1 cellular context compared by ENCODE assay signal in the genomic region with DNA sequence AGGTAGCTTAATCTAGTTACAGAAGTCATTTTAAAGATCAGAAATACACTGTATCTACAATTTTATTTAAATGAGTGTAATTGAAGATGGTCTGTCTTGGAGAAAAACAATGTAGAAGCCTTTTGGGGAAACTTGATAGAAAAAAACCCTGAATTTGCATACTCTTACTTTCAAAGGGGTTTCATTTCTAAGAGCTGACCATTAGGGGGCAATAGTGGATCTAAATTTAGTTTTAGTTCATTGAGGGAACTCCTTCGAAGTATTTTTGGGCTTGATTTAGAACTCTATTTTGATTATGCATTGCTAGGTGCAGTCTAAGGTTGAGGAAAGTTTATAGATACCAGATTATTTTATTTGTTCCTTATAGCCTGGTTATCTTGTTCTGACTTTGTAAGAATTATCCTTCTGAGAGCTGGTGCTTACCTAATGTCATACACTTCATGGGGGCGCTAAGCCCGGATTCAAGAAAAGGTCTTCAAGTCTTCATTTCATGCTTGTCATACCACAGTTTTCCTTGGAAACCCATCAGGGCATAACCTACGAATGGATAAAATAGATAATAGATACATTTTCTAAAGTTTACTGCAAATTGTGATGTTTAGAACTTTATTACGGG.
TF ChIP-seq lines count a peak whose summit lies in the region.

No MANE protein-coding gene starts in this region.

TF ChIP-seq in GM12878, 131 proteins besides CTCF, POLR2A, EP300 and RAD21 (continued from another document):
- TF ChIP-seq, protein P1, sequence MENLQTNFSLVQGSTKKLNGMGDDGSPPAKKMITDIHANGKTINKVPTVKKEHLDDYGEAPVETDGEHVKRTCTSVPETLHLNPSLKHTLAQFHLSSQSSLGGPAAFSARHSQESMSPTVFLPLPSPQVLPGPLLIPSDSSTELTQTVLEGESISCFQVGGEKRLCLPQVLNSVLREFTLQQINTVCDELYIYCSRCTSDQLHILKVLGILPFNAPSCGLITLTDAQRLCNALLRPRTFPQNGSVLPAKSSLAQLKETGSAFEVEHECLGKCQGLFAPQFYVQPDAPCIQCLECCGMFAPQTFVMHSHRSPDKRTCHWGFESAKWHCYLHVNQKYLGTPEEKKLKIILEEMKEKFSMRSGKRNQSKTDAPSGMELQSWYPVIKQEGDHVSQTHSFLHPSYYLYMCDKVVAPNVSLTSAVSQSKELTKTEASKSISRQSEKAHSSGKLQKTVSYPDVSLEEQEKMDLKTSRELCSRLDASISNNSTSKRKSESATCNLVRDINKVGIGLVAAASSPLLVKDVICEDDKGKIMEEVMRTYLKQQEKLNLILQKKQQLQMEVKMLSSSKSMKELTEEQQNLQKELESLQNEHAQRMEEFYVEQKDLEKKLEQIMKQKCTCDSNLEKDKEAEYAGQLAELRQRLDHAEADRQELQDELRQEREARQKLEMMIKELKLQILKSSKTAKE (IDR thresholded peaks at IDR 0.05; ENCODE audit: low read depth, poor library complexity, severe bottlenecking): peak; percentile 28
- TF ChIP-seq SMC3 (IDR thresholded peaks at IDR 0.05; ENCODE audit: borderline replicate concordance, low read length) (peak; percentile 70; the same call in 1 of the 2 replicates), POU2F2 (IDR thresholded peaks at IDR 0.05; ENCODE audit: borderline replicate concordance, low read depth, low read length) (peak; percentile 97), TBL1XR1 (IDR thresholded peaks at IDR 0.05; ENCODE audit: low read depth, low read length) (peak; percentile 62; the same call in 1 of the 2 replicates), MEF2A (IDR thresholded peaks at IDR 0.05; ENCODE audit: insufficient read depth, low read depth, low read length) (peak; percentile 59; the same call in 1 of the 2 replicates), MEF2B (IDR thresholded peaks at IDR 0.05; ENCODE audit: partially characterized antibody, poor library complexity, severe bottlenecking) (peak; percentile 32), DPF2 (IDR thresholded peaks at IDR 0.05) (no peak), KAT2A (conservative IDR thresholded peaks at IDR 0.05; ENCODE audit: control insufficient read depth, low read depth, low read length) (no peak)
- TF ChIP-seq, protein P2, sequence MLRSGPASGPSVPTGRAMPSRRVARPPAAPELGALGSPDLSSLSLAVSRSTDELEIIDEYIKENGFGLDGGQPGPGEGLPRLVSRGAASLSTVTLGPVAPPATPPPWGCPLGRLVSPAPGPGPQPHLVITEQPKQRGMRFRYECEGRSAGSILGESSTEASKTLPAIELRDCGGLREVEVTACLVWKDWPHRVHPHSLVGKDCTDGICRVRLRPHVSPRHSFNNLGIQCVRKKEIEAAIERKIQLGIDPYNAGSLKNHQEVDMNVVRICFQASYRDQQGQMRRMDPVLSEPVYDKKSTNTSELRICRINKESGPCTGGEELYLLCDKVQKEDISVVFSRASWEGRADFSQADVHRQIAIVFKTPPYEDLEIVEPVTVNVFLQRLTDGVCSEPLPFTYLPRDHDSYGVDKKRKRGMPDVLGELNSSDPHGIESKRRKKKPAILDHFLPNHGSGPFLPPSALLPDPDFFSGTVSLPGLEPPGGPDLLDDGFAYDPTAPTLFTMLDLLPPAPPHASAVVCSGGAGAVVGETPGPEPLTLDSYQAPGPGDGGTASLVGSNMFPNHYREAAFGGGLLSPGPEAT (IDR thresholded peaks at IDR 0.05; ENCODE audit: low read depth): 0 out of 2 replicates have a peak, but pooled peaks have one; percentile 12
TF ChIP-seq in GM12878: peak in this region for 10.
